1 cellular context compared by ENCODE assay signal in the genomic region with DNA sequence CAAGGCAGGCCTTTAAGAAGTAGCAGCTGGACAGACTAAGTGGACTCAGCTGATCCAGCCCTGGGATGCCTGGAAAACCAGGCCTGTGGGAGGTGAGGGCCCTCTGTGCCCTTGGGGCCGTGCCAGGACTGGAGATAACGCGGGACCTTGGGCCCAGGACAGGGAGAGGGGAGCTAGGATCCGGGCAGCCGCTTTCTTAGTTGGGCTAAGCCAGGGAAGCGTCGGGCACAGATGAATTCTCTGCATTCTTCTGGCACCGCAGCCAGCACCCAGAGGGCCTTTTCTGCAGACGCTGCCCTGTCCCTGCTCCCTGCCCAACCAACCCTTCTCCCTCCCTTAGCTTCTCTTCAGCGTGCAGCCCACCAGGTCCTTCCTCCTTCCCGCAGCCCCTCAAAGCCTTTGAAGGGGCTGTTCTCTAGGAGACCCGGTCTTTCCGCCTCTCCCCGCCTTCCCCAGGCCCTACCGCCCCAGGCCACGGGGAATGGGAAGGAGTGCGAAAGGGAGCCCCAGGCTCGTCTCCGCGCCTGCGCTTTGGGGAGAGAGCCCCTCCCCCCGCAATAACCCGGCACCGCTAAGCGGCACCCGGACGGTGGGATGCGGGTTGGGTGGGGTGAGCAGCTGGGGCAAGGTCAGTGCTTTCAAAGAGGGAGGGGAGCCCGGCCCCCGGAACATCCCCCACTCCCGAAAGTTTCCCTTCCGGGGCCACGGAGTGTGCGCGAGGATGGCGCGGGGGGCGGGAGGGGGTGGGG.
TF ChIP-seq lines count a peak whose summit lies in the region.

No MANE protein-coding gene starts in this region.

TF ChIP-seq in H1, 55 proteins besides CTCF, POLR2A, EP300 and RAD21:
- no peak for TF ChIP-seq SIX5 (IDR thresholded peaks at IDR 0.05; ENCODE audit: low read depth, low read length)
- TF ChIP-seq CHD2 (IDR thresholded peaks at IDR 0.05; ENCODE audit: low read length), result no peak
- TF ChIP-seq, protein P1, sequence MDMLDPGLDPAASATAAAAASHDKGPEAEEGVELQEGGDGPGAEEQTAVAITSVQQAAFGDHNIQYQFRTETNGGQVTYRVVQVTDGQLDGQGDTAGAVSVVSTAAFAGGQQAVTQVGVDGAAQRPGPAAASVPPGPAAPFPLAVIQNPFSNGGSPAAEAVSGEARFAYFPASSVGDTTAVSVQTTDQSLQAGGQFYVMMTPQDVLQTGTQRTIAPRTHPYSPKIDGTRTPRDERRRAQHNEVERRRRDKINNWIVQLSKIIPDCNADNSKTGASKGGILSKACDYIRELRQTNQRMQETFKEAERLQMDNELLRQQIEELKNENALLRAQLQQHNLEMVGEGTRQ (IDR thresholded peaks at IDR 0.05; ENCODE audit: low read length), result no peak
- peak; percentile 31 to 87; a peak in 2 of 4 replicates for TF ChIP-seq SIN3A (conservative IDR thresholded peaks at IDR 0.05 in 1 of 2, IDR thresholded peaks at IDR 0.05 in 1 of 2; ENCODE audit: low read depth in 1 of 2, low read length in 2 of 2)
- TF ChIP-seq, protein P2, sequence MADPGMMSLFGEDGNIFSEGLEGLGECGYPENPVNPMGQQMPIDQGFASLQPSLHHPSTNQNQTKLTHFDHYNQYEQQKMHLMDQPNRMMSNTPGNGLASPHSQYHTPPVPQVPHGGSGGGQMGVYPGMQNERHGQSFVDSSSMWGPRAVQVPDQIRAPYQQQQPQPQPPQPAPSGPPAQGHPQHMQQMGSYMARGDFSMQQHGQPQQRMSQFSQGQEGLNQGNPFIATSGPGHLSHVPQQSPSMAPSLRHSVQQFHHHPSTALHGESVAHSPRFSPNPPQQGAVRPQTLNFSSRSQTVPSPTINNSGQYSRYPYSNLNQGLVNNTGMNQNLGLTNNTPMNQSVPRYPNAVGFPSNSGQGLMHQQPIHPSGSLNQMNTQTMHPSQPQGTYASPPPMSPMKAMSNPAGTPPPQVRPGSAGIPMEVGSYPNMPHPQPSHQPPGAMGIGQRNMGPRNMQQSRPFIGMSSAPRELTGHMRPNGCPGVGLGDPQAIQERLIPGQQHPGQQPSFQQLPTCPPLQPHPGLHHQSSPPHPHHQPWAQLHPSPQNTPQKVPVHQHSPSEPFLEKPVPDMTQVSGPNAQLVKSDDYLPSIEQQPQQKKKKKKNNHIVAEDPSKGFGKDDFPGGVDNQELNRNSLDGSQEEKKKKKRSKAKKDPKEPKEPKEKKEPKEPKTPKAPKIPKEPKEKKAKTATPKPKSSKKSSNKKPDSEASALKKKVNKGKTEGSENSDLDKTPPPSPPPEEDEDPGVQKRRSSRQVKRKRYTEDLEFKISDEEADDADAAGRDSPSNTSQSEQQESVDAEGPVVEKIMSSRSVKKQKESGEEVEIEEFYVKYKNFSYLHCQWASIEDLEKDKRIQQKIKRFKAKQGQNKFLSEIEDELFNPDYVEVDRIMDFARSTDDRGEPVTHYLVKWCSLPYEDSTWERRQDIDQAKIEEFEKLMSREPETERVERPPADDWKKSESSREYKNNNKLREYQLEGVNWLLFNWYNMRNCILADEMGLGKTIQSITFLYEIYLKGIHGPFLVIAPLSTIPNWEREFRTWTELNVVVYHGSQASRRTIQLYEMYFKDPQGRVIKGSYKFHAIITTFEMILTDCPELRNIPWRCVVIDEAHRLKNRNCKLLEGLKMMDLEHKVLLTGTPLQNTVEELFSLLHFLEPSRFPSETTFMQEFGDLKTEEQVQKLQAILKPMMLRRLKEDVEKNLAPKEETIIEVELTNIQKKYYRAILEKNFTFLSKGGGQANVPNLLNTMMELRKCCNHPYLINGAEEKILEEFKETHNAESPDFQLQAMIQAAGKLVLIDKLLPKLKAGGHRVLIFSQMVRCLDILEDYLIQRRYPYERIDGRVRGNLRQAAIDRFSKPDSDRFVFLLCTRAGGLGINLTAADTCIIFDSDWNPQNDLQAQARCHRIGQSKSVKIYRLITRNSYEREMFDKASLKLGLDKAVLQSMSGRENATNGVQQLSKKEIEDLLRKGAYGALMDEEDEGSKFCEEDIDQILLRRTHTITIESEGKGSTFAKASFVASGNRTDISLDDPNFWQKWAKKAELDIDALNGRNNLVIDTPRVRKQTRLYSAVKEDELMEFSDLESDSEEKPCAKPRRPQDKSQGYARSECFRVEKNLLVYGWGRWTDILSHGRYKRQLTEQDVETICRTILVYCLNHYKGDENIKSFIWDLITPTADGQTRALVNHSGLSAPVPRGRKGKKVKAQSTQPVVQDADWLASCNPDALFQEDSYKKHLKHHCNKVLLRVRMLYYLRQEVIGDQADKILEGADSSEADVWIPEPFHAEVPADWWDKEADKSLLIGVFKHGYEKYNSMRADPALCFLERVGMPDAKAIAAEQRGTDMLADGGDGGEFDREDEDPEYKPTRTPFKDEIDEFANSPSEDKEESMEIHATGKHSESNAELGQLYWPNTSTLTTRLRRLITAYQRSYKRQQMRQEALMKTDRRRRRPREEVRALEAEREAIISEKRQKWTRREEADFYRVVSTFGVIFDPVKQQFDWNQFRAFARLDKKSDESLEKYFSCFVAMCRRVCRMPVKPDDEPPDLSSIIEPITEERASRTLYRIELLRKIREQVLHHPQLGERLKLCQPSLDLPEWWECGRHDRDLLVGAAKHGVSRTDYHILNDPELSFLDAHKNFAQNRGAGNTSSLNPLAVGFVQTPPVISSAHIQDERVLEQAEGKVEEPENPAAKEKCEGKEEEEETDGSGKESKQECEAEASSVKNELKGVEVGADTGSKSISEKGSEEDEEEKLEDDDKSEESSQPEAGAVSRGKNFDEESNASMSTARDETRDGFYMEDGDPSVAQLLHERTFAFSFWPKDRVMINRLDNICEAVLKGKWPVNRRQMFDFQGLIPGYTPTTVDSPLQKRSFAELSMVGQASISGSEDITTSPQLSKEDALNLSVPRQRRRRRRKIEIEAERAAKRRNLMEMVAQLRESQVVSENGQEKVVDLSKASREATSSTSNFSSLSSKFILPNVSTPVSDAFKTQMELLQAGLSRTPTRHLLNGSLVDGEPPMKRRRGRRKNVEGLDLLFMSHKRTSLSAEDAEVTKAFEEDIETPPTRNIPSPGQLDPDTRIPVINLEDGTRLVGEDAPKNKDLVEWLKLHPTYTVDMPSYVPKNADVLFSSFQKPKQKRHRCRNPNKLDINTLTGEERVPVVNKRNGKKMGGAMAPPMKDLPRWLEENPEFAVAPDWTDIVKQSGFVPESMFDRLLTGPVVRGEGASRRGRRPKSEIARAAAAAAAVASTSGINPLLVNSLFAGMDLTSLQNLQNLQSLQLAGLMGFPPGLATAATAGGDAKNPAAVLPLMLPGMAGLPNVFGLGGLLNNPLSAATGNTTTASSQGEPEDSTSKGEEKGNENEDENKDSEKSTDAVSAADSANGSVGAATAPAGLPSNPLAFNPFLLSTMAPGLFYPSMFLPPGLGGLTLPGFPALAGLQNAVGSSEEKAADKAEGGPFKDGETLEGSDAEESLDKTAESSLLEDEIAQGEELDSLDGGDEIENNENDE (IDR thresholded peaks at IDR 0.05; ENCODE audit: insufficient replicate concordance, low read length), result no peak
- no peak for TF ChIP-seq POLR2AphosphoS5 (IDR thresholded peaks at IDR 0.05; ENCODE audit: low read depth, low read length)
- TF ChIP-seq RBBP5 (IDR thresholded peaks at IDR 0.05; ENCODE audit: borderline replicate concordance, low read depth, low read length), result peak; percentile 69; the same call in 1 of the 2 replicates
- no peak for TF ChIP-seq CREB1 (IDR thresholded peaks at IDR 0.05)
- no peak for TF ChIP-seq SP4 (IDR thresholded peaks at IDR 0.05; ENCODE audit: low read length)
- TF ChIP-seq, protein P3, sequence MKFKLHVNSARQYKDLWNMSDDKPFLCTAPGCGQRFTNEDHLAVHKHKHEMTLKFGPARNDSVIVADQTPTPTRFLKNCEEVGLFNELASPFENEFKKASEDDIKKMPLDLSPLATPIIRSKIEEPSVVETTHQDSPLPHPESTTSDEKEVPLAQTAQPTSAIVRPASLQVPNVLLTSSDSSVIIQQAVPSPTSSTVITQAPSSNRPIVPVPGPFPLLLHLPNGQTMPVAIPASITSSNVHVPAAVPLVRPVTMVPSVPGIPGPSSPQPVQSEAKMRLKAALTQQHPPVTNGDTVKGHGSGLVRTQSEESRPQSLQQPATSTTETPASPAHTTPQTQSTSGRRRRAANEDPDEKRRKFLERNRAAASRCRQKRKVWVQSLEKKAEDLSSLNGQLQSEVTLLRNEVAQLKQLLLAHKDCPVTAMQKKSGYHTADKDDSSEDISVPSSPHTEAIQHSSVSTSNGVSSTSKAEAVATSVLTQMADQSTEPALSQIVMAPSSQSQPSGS (IDR thresholded peaks at IDR 0.05; ENCODE audit: low read length), result no peak
- peak; percentile 62; the same call in 1 of the 2 replicates for TF ChIP-seq TEAD4 (IDR thresholded peaks at IDR 0.05; ENCODE audit: low read depth, low read length)
- TF ChIP-seq SAP30 (IDR thresholded peaks at IDR 0.05; ENCODE audit: insufficient read depth, insufficient replicate concordance, low read length), result peak; percentile 27
- TF ChIP-seq EZH2 (IDR thresholded peaks at IDR 0.05; ENCODE audit: low read depth, low read length, severe bottlenecking), result no peak
- TF ChIP-seq MAFK (IDR thresholded peaks at IDR 0.05; ENCODE audit: low read depth, low read length), result no peak
- no peak for TF ChIP-seq HDAC2 (IDR thresholded peaks at IDR 0.05; ENCODE audit: borderline replicate concordance in 1 of 2, low read depth in 2 of 2, low read length in 2 of 2)
- no peak for TF ChIP-seq SUZ12 (IDR thresholded peaks at IDR 0.05; ENCODE audit: low read length)
- TF ChIP-seq RFX5 (IDR thresholded peaks at IDR 0.05; ENCODE audit: borderline replicate concordance, low read depth, low read length), result no peak
- no peak for TF ChIP-seq SP2 (IDR thresholded peaks at IDR 0.05; ENCODE audit: low read length)
- no peak for TF ChIP-seq TAF7 (optimal IDR thresholded peaks at IDR 0.05; ENCODE audit: borderline replicate concordance, low read depth, low read length)
- TF ChIP-seq CBX5 (IDR thresholded peaks at IDR 0.05; ENCODE audit: low read depth, low read length), result no peak
- no peak for TF ChIP-seq SP1 (IDR thresholded peaks at IDR 0.05; ENCODE audit: low read depth, low read length)
- TF ChIP-seq RXRA (IDR thresholded peaks at IDR 0.05; ENCODE audit: insufficient read depth, low read depth, low read length), result no peak
- peak; percentile 49; the same call in 1 of the 2 replicates for TF ChIP-seq YY1 (IDR thresholded peaks at IDR 0.05; ENCODE audit: low read depth, low read length)
- no peak for TF ChIP-seq TCF12 (IDR thresholded peaks at IDR 0.05; ENCODE audit: low read depth, low read length)
- TF ChIP-seq KDM1A (IDR thresholded peaks at IDR 0.05; ENCODE audit: borderline replicate concordance, low read length), result no peak
- TF ChIP-seq PHF8 (conservative IDR thresholded peaks at IDR 0.05; ENCODE audit: low read depth, low read length), result 0 out of 2 replicates have a peak, but pooled peaks have one; percentile 14
- TF ChIP-seq SRF (IDR thresholded peaks at IDR 0.05; ENCODE audit: low read depth, low read length), result no peak
- no peak for TF ChIP-seq CBX8 (IDR thresholded peaks at IDR 0.05; ENCODE audit: borderline replicate concordance, low read depth, low read length)
- TF ChIP-seq TAF1 (IDR thresholded peaks at IDR 0.05; ENCODE audit: low read depth, low read length), result no peak
- no peak for TF ChIP-seq SIRT6 (IDR thresholded peaks at IDR 0.05; ENCODE audit: low read length)
- TF ChIP-seq FOSL1 (IDR thresholded peaks at IDR 0.05; ENCODE audit: insufficient read depth, low read depth, low read length), result no peak
- no peak for TF ChIP-seq BCL11A (IDR thresholded peaks at IDR 0.05; ENCODE audit: low read depth in 2 of 2, low read length in 2 of 2)
- TF ChIP-seq KDM4A (IDR thresholded peaks at IDR 0.05; ENCODE audit: low read depth, low read length, severe bottlenecking), result peak; percentile 65
- no peak for TF ChIP-seq GTF2F1 (IDR thresholded peaks at IDR 0.05; ENCODE audit: borderline replicate concordance, low read depth, low read length)
- TF ChIP-seq RNF2 (IDR thresholded peaks at IDR 0.05; ENCODE audit: borderline replicate concordance, low read depth, low read length, missing control alignments, poor library complexity, severe bottlenecking), result no peak
- peak; percentile 19; the same call in 1 of the 2 replicates for TF ChIP-seq TBP (IDR thresholded peaks at IDR 0.05; ENCODE audit: low read depth, low read length)
- 0 out of 2 replicates have a peak, but pooled peaks have one; percentile 11 for TF ChIP-seq EGR1 (IDR thresholded peaks at IDR 0.05; ENCODE audit: borderline replicate concordance, low read depth, low read length)
- TF ChIP-seq ZNF274 (IDR thresholded peaks at IDR 0.05; ENCODE audit: borderline replicate concordance, extremely low read depth, low read length), result no peak
- TF ChIP-seq KDM5A (IDR thresholded peaks at IDR 0.05; ENCODE audit: low read length), result no peak
- no peak for TF ChIP-seq HDAC6 (IDR thresholded peaks at IDR 0.05; ENCODE audit: low read depth, low read length)
- TF ChIP-seq ASH2L (IDR thresholded peaks at IDR 0.05; ENCODE audit: low read length), result peak; percentile 88
- TF ChIP-seq JUND (IDR thresholded peaks at IDR 0.05; ENCODE audit: low read length), result no peak
- no peak for TF ChIP-seq NANOG (IDR thresholded peaks at IDR 0.05; ENCODE audit: insufficient read depth, low read depth, low read length, poor library complexity, severe bottlenecking)
- TF ChIP-seq BACH1 (IDR thresholded peaks at IDR 0.05; ENCODE audit: low read length), result no peak
- peak; percentile 48 for TF ChIP-seq CTBP2 (IDR thresholded peaks at IDR 0.05; ENCODE audit: borderline replicate concordance, insufficient read depth, insufficient read length, low read length)
- TF ChIP-seq, protein P4, sequence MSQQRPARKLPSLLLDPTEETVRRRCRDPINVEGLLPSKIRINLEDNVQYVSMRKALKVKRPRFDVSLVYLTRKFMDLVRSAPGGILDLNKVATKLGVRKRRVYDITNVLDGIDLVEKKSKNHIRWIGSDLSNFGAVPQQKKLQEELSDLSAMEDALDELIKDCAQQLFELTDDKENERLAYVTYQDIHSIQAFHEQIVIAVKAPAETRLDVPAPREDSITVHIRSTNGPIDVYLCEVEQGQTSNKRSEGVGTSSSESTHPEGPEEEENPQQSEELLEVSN (IDR thresholded peaks at IDR 0.05), result no peak
- no peak for TF ChIP-seq BRCA1 (IDR thresholded peaks at IDR 0.05; ENCODE audit: low read depth, low read length)
- no peak for TF ChIP-seq POU5F1 (IDR thresholded peaks at IDR 0.05; ENCODE audit: low read depth, low read length)
- no peak for TF ChIP-seq GABPA (IDR thresholded peaks at IDR 0.05; ENCODE audit: borderline replicate concordance, insufficient read depth, low read length)
- TF ChIP-seq, protein P5, sequence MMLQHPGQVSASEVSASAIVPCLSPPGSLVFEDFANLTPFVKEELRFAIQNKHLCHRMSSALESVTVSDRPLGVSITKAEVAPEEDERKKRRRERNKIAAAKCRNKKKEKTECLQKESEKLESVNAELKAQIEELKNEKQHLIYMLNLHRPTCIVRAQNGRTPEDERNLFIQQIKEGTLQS (IDR thresholded peaks at IDR 0.05; ENCODE audit: insufficient read depth, low read depth, low read length), result no peak
- TF ChIP-seq CHD1 (IDR thresholded peaks at IDR 0.05; ENCODE audit: low read depth, low read length), result no peak
- TF ChIP-seq JUN (IDR thresholded peaks at IDR 0.05; ENCODE audit: low read depth, low read length), result no peak
- TF ChIP-seq, protein P6, sequence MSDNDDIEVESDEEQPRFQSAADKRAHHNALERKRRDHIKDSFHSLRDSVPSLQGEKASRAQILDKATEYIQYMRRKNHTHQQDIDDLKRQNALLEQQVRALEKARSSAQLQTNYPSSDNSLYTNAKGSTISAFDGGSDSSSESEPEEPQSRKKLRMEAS (IDR thresholded peaks at IDR 0.05), result no peak
- TF ChIP-seq NRF1 (IDR thresholded peaks at IDR 0.05; ENCODE audit: low read depth, low read length), result peak; percentile 44
- TF ChIP-seq CEBPB (IDR thresholded peaks at IDR 0.05; ENCODE audit: low read depth, low read length), result no peak
